Comparison of ENCODE assay signal across 35 cellular contexts in the genomic region with DNA sequence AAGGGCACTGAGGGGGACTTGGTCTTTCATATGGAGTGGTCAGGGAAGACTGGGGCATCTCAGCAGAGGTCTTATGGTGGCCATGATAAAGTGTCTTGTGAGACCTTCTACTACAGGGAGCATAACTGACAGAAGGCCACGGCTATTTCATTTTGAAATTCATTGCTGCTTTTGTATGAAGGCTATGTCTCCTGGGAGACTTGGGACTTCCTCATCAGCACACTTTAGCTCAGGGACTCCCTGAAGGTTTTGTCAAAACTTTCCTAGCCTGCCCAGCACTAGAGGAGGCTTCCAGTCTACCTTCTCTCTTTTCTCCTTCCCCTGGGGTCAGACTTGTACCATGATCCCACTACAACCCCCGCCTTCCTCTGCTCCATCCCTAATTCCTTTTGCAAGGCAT.
"Had no signal": no experiment of that assay in that cellular context is flagged by ENCODE, and none has a peak within 500 bp of the region (broad histone marks: within the 10 kb centered on the region; RNA-seq: fewer than 3 reads in every experiment).

No MANE protein-coding gene starts in this region.

- H3K4me3 ChIP-seq: adrenal gland, body of pancreas, breast epithelium, cardiac muscle cell, coronary artery, dorsolateral prefrontal cortex, esophagus muscularis mucosa, gastrocnemius medialis, heart left ventricle had no signal

- H3K4me1 Mint-ChIP-seq: activated CD4-positive, alpha-beta memory T cell treated with anti-CD3 and anti-CD28 coated beads, Interleukin-2, amount 10 ng/mL, durations not matched to agents 7 days and 5 days; activated CD4-positive, alpha-beta T cell treated with anti-CD3 and anti-CD28 coated beads, Interleukin-2, amount 10 ng/mL, durations not matched to agents 7 days and 5 days; activated naive CD4-positive, alpha-beta T cell treated with anti-CD3 and anti-CD28 coated beads, Interleukin-2, amount 50 U/mL, for 24 hours; activated naive CD8-positive, alpha-beta T cell treated with anti-CD3 and anti-CD28 coated beads, Interleukin-2, amount 50 U/mL, for 24 hours; activated T-helper 17 cell treated with anti-CD3 and anti-CD28 coated beads, Interleukin-2, amount 50 U/mL, for 72 hours; central memory CD8-positive, alpha-beta T cell had no signal

- H3K9me3 ChIP-seq: adrenal gland, body of pancreas, breast epithelium, esophagus muscularis mucosa, gastrocnemius medialis, heart left ventricle had no signal

- H3K9me3 Mint-ChIP-seq: activated CD4-positive, alpha-beta memory T cell treated with anti-CD3 and anti-CD28 coated beads, Interleukin-2, amount 10 ng/mL, durations not matched to agents 7 days and 5 days; activated CD4-positive, alpha-beta T cell treated with anti-CD3 and anti-CD28 coated beads, Interleukin-2, amount 10 ng/mL, durations not matched to agents 7 days and 5 days; activated naive CD4-positive, alpha-beta T cell treated with anti-CD3 and anti-CD28 coated beads, Interleukin-2, amount 50 U/mL, for 24 hours; activated naive CD8-positive, alpha-beta T cell treated with anti-CD3 and anti-CD28 coated beads for 36 hours; activated naive CD8-positive, alpha-beta T cell treated with anti-CD3 and anti-CD28 coated beads, Interleukin-2, amount 50 U/mL, for 24 hours; activated T-cell treated with anti-CD3 and anti-CD28 coated beads, Interleukin-2, amount 50 U/mL, for 24 hours; activated T-helper 17 cell treated with anti-CD3 and anti-CD28 coated beads, Interleukin-2, amount 50 U/mL, for 72 hours; central memory CD8-positive, alpha-beta T cell; dendritic cell treated with granulocyte-macrophage colony-stimulating factor and Interleukin-4, amounts not matched to agents 40 ng/mL and 50 ng/mL, for 4 days; WTC11 had no signal

- H3K27ac Mint-ChIP-seq: activated CD4-positive, alpha-beta memory T cell treated with anti-CD3 and anti-CD28 coated beads, Interleukin-2, amount 10 ng/mL, durations not matched to agents 7 days and 5 days; activated CD4-positive, alpha-beta T cell treated with anti-CD3 and anti-CD28 coated beads, Interleukin-2, amount 10 ng/mL, durations not matched to agents 7 days and 5 days; activated naive CD4-positive, alpha-beta T cell treated with anti-CD3 and anti-CD28 coated beads, Interleukin-2, amount 50 U/mL, for 24 hours; activated naive CD8-positive, alpha-beta T cell treated with anti-CD3 and anti-CD28 coated beads for 36 hours; activated naive CD8-positive, alpha-beta T cell treated with anti-CD3 and anti-CD28 coated beads, Interleukin-2, amount 50 U/mL, for 24 hours; activated T-cell treated with anti-CD3 and anti-CD28 coated beads, Interleukin-2, amount 50 U/mL, for 24 hours; activated T-helper 17 cell treated with anti-CD3 and anti-CD28 coated beads, Interleukin-2, amount 50 U/mL, for 72 hours; dendritic cell treated with granulocyte-macrophage colony-stimulating factor and Interleukin-4, amounts not matched to agents 40 ng/mL and 50 ng/mL, for 4 days; WTC11 had no signal

- H3K27ac ChIP-seq: adrenal gland, body of pancreas, breast epithelium, cardiac muscle cell, coronary artery, esophagus muscularis mucosa, foreskin keratinocyte, gastrocnemius medialis, heart left ventricle, VCaP had no signal

- H3K4me3 Mint-ChIP-seq: activated CD4-positive, alpha-beta memory T cell treated with anti-CD3 and anti-CD28 coated beads, Interleukin-2, amount 10 ng/mL, durations not matched to agents 7 days and 5 days; activated CD4-positive, alpha-beta T cell treated with anti-CD3 and anti-CD28 coated beads, Interleukin-2, amount 10 ng/mL, durations not matched to agents 7 days and 5 days; activated naive CD4-positive, alpha-beta T cell treated with anti-CD3 and anti-CD28 coated beads, Interleukin-2, amount 50 U/mL, for 24 hours; activated naive CD8-positive, alpha-beta T cell treated with anti-CD3 and anti-CD28 coated beads for 36 hours; activated naive CD8-positive, alpha-beta T cell treated with anti-CD3 and anti-CD28 coated beads, Interleukin-2, amount 50 U/mL, for 24 hours; activated T-cell treated with anti-CD3 and anti-CD28 coated beads, Interleukin-2, amount 50 U/mL, for 24 hours; activated T-helper 17 cell treated with anti-CD3 and anti-CD28 coated beads, Interleukin-2, amount 50 U/mL, for 72 hours; central memory CD8-positive, alpha-beta T cell; dendritic cell treated with granulocyte-macrophage colony-stimulating factor and Interleukin-4, amounts not matched to agents 40 ng/mL and 50 ng/mL, for 4 days; WTC11 had no signal

- H3K36me3 ChIP-seq: adrenal gland, breast epithelium, cardiac muscle cell, esophagus muscularis mucosa, gastrocnemius medialis, heart left ventricle had no signal

- H3K27me3 ChIP-seq: adrenal gland, body of pancreas, breast epithelium, cardiac muscle cell, dorsolateral prefrontal cortex, foreskin keratinocyte, gastrocnemius medialis had no signal

- H3K36me3 Mint-ChIP-seq: activated naive CD4-positive, alpha-beta T cell treated with anti-CD3 and anti-CD28 coated beads, Interleukin-2, amount 50 U/mL, for 24 hours; activated naive CD8-positive, alpha-beta T cell treated with anti-CD3 and anti-CD28 coated beads for 36 hours; WTC11 had no signal

- H3K4me1 ChIP-seq: adrenal gland, breast epithelium had no signal

- DNase-seq: activated CD4-positive, alpha-beta memory T cell treated with anti-CD3 and anti-CD28 coated beads, Interleukin-2, amount 10 ng/mL, durations not matched to agents 7 days and 5 days; activated CD4-positive, alpha-beta T cell treated with anti-CD3 and anti-CD28 coated beads for 1 hour; activated CD4-positive, alpha-beta T cell treated with anti-CD3 and anti-CD28 coated beads for 4 hours; activated CD4-positive, alpha-beta T cell treated with anti-CD3 and anti-CD28 coated beads, Interleukin-2, amount 10 ng/mL, durations not matched to agents 7 days and 5 days; activated CD4-positive, alpha-beta T cell treated with anti-CD3 and anti-CD28 coated beads, Interleukin-2, amount 50 U/mL, for 4 hours; activated CD8-positive, alpha-beta memory T cell treated with anti-CD3 and anti-CD28 coated beads, Interleukin-2, amount 50 U/mL, for 48 hours; activated effector memory CD4-positive, alpha-beta T cell treated with Interleukin-2 at 50 U/mL for 16 hours; activated gamma-delta T cell treated with Interleukin-2 at 50 U/mL for 16 hours; activated naive CD4-positive, alpha-beta T cell treated with Interleukin-2 at 50 U/mL for 16 hours; activated naive CD8-positive, alpha-beta T cell treated with anti-CD3 and anti-CD28 coated beads for 36 hours; activated naive CD8-positive, alpha-beta T cell treated with anti-CD3 and anti-CD28 coated beads, Interleukin-2, amount 50 U/mL, for 24 hours; activated T-cell treated with anti-CD3 and anti-CD28 coated beads for 4 hours; activated T-cell treated with anti-CD3 and anti-CD28 coated beads, Interleukin-2, amount 50 U/mL, for 24 hours; adrenal gland; amygdala; aorta; body of pancreas; dorsolateral prefrontal cortex; effector memory CD4-positive, alpha-beta T cell; erythroblast; foreskin keratinocyte; gastrocnemius medialis; glutamatergic neuron; heart left ventricle; T-helper 2 cell had no signal

- ATAC-seq: activated naive CD8-positive, alpha-beta T cell treated with anti-CD3 and anti-CD28 coated beads, Interleukin-2, amount 50 U/mL, for 24 hours; activated T-helper 17 cell treated with anti-CD3 and anti-CD28 coated beads, Interleukin-2, amount 50 U/mL, for 72 hours; body of pancreas; foreskin keratinocyte; gastrocnemius medialis; heart left ventricle; WTC11 had no signal
